Comparison of ENCODE assay signal across 15 cellular contexts in genomic region chr14:91893659-91894058, GRCh38. TPM values are rescaled to one million over a fixed set of nuclear protein-coding genes. Genes with fewer than 3 reads are reported as not detected.
DNase-seq lines count a peak whose midpoint lies in the region; ATAC-seq lines count a peak whose summit lies in the region.
"Had no signal": no experiment of that assay in that cellular context is flagged by ENCODE, and none has a peak within 500 bp of the region (broad histone marks: within the 10 kb centered on the region; RNA-seq: fewer than 3 reads in every experiment).

No MANE protein-coding gene starts in this region.

- no peaks in the 10 kb centered on the region for H3K9me3 Mint-ChIP-seq in activated naive CD4-positive, alpha-beta T cell treated with anti-CD3 and anti-CD28 coated beads, Interleukin-2, amount 50 U/mL, for 24 hours

- peak; percentile 12 for DNase-seq in CD1c-positive myeloid dendritic cell (ENCODE audit: extremely low spot score)
- DNase-seq in GM23248, result peak; percentile 15
- DNase-seq in NCI-H748 treated with DMSO at 0.1 percent for 48 hours (lab: John Stamatoyannopoulos, UW), result no peak
- DNase-seq in AG08396 (ENCODE audit: low spot score), result no peak
- no peak for DNase-seq in NCI-H2227 (lab: John Stamatoyannopoulos, UW; ENCODE audit: unreplicated experiment)
- DNase-seq: HCEC 1CT, NCI-H2227 treated with DMSO at 0.1 percent for 48 hours, thyroid gland had no signal

- H3K4me1 ChIP-seq in GM23248 (ENCODE audit: insufficient read depth) (peaks cover 27% of the 10 kb centered on the region), mucosa of stomach (ENCODE audit: control insufficient read depth, insufficient read depth, low read length) (peaks cover 29% of the 10 kb centered on the region)

- H3K27me3 Mint-ChIP-seq in activated naive CD4-positive, alpha-beta T cell treated with anti-CD3 and anti-CD28 coated beads, Interleukin-2, amount 50 U/mL, for 24 hours, result no peaks in the 10 kb centered on the region

- H3K27ac ChIP-seq in GM23248, result peak overlapping the region; percentile 20; the same call in 1 of the 2 replicates
- H3K27ac ChIP-seq: cardiac muscle cell, WERI-Rb-1 had no signal

- no peak overlapping the region for H3K9ac ChIP-seq in GM23248
- peak overlapping the region; percentile 28 for H3K9ac ChIP-seq in mucosa of stomach (ENCODE audit: low read length)

- peaks cover 27% of the 10 kb centered on the region for H3F3A ChIP-seq in GM23248 (ENCODE audit: insufficient read depth)

- H3K27ac Mint-ChIP-seq in activated naive CD4-positive, alpha-beta T cell treated with anti-CD3 and anti-CD28 coated beads, Interleukin-2, amount 50 U/mL, for 24 hours, result peak overlapping the region; percentile 92
- H3K27ac Mint-ChIP-seq: IgD-negative memory B cell had no signal

- H3K27me3 ChIP-seq in GM23248 (replicated peaks; ENCODE audit: insufficient read depth), result no peaks in the 10 kb centered on the region
- no peaks in the 10 kb centered on the region for H3K27me3 ChIP-seq in mucosa of stomach (ENCODE audit: control insufficient read depth, insufficient read depth, low read length)
- H3K27me3 ChIP-seq: cardiac muscle cell, thyroid gland had no signal

- WGBS in GM23248 (ENCODE audit: low coverage in 1 of 2, low lambda C conversion rate in 2 of 2, missing lambda C conversion rate in 2 of 2), 2 experiments, result 78 to 87% methylated on average over 4 of the region's 4 CpGs

- no peak overlapping the region for H3K4me2 ChIP-seq in GM23248 (ENCODE audit: unreplicated experiment)

- H3K4me1 Mint-ChIP-seq in activated naive CD4-positive, alpha-beta T cell treated with anti-CD3 and anti-CD28 coated beads, Interleukin-2, amount 50 U/mL, for 24 hours, result peaks cover 57% of the 10 kb centered on the region

- H3K4me3 ChIP-seq in GM23248 (no peak overlapping the region), mucosa of stomach (ENCODE audit: low read length) (no peak overlapping the region)
- H3K4me3 ChIP-seq: cardiac muscle cell, skin epidermis, thyroid gland had no signal

- in situ Hi-C loops in GM23248 (cut with MboI), result no loop called here

- H2AFZ ChIP-seq in GM23248, result no peak overlapping the region

- peaks cover 20% of the 10 kb centered on the region for H3K36me3 ChIP-seq in GM23248 (ENCODE audit: low read depth)
- no peaks in the 10 kb centered on the region for H3K36me3 ChIP-seq in mucosa of stomach (ENCODE audit: control insufficient read depth, insufficient read depth, low read length)
- H3K36me3 ChIP-seq: cardiac muscle cell, thyroid gland, WERI-Rb-1 had no signal

- peak overlapping the region; percentile 46 for H3K4me3 Mint-ChIP-seq in activated naive CD4-positive, alpha-beta T cell treated with anti-CD3 and anti-CD28 coated beads, Interleukin-2, amount 50 U/mL, for 24 hours
- H3K4me3 Mint-ChIP-seq: IgD-negative memory B cell had no signal

- H3K79me2 ChIP-seq in GM23248 (ENCODE audit: insufficient read depth), result peaks cover 51% of the 10 kb centered on the region

- H4K20me1 ChIP-seq in GM23248 (ENCODE audit: insufficient read depth), result no peaks in the 10 kb centered on the region

- H3K9me3 ChIP-seq in GM23248 (ENCODE audit: low read depth) (no peaks in the 10 kb centered on the region), mucosa of stomach (ENCODE audit: control insufficient read depth, low read length) (no peaks in the 10 kb centered on the region)
- H3K9me3 ChIP-seq: thyroid gland had no signal

- no peak for ATAC-seq in GM19324 (IDR thresholded peaks at IDR 0.05; ENCODE audit: low FRiP score, unreplicated experiment)

- H3K36me3 Mint-ChIP-seq in activated naive CD4-positive, alpha-beta T cell treated with anti-CD3 and anti-CD28 coated beads, Interleukin-2, amount 50 U/mL, for 24 hours, result no peaks in the 10 kb centered on the region

- no peaks in the 10 kb centered on the region for H3K9me2 ChIP-seq in GM23248 (ENCODE audit: insufficient read depth)

RNA-seq across cellular contexts. Expression of gene TC2N, which starts 26.3 kb away (rescaled TPM):
- under 0.01 and 0.65 TPM in 2 replicates for total RNA-seq in GM23248 (2014; rRNA removed; shearing (Covaris generic))
- 0.34 and 0.77 TPM in 2 replicates for polyA plus RNA-seq in GM23248 (2016; fragmentation: Nextera tagmentation; extraction: Ambion mirVana)

RNA-seq across cellular contexts. Expression of gene FBLN5, which starts 53.8 kb away (rescaled TPM):
- total RNA-seq in GM23248 (2014; rRNA removed; shearing (Covaris generic)), result 234 TPM in 2 replicates
- polyA plus RNA-seq in GM23248 (2016; fragmentation: Nextera tagmentation; extraction: Ambion mirVana), result 756 and 767 TPM in 2 replicates

Comparison
In these comparisons a context has a peak if more than half of its experiments do, and no peak if none do; other contexts are left out.
1. DNase-seq: peak in CD1c-positive myeloid dendritic cell (single experiment) and GM23248 (single experiment); none in NCI-H748 treated with DMSO at 0.1 percent for 48 hours (single experiment), AG08396 (single experiment) and NCI-H2227 (single experiment).